Comparison of ENCODE assay signal across 20 cellular contexts in genomic region chr21:44076316-44076715, GRCh38. TPM values are rescaled to one million over a fixed set of nuclear protein-coding genes. Genes with fewer than 3 reads are reported as not detected.
DNase-seq lines count a peak whose midpoint lies in the region; ATAC-seq, FAIRE-seq and TF ChIP-seq lines count a peak whose summit lies in the region.
"Had no signal": no experiment of that assay in that cellular context is flagged by ENCODE, and none has a peak within 500 bp of the region (broad histone marks: within the 10 kb centered on the region; RNA-seq: fewer than 3 reads in every experiment).

No MANE protein-coding gene starts in this region.

- H4K20me1 ChIP-seq in HepG2 (ENCODE audit: insufficient read depth, low read length): no peaks in the 10 kb centered on the region

- TF ChIP-seq POLR2A in HepG2 (IDR thresholded peaks at IDR 0.05; ENCODE audit: insufficient read depth in 1 of 2, low read depth in 2 of 2, low read length in 2 of 2) (no peak), right lobe of liver (IDR thresholded peaks at IDR 0.05) (no peak)

- peak; percentile 56 to 72 for ATAC-seq in activated CD4-positive, CD25-positive, alpha-beta regulatory T cell treated with anti-CD3 and anti-CD28 coated beads, Interleukin-2, amount 50 U/mL, for 24 hours
- ATAC-seq in HepG2: no peak
- no peak for ATAC-seq in right lobe of liver
- peak; percentile 43 for ATAC-seq in stimulated activated naive CD8-positive, alpha-beta T cell treated with anti-CD3 and anti-CD28 coated beads, Interleukin-15, amount 100 ng/mL, for 72 hours

- H3K9ac ChIP-seq in HepG2 (ENCODE audit: insufficient read depth, low read depth, low read length): no peak overlapping the region
- H3K9ac ChIP-seq: BLaER1 treated with 17β-estradiol and CSF1 and Interleukin-3, amounts not matched to agents 10 nM and 100 nM had no signal

- H3K4me3 Mint-ChIP-seq in activated T-helper 2 cell treated with anti-CD3 and anti-CD28 coated beads, Interferon-gamma antibody, Interleukin-2, Interleukin-4, amounts not matched to agents 10 μg/mL and 5 μg/mL and 100 μg/mL, durations not matched to agents 14 hours and 24 hours and 36 hours (ENCODE audit: low read depth): no peak overlapping the region
- peak overlapping the region in 1 of 2 donors; percentile 3 for H3K4me3 Mint-ChIP-seq in stimulated activated naive CD8-positive, alpha-beta T cell treated with anti-CD3 and anti-CD28 coated beads, Interleukin-15, amount 100 ng/mL, for 72 hours

- H3K36me3 ChIP-seq in HepG2 (replicated peaks in 1 of 2; ENCODE audit: control insufficient read depth in 1 of 2, insufficient read depth in 2 of 2, low read length in 2 of 2) (peaks cover 12 to 58% of the 10 kb centered on the region in 2 experiments), right lobe of liver (peaks cover 0 to 71% (median 20%) of the 10 kb centered on the region in 4 donors)

- TF ChIP-seq EP300 in HepG2 (IDR thresholded peaks at IDR 0.05; ENCODE audit: low read depth in 2 of 2, low read length in 2 of 2): no peak
- no peak for TF ChIP-seq EP300 in HepG2 (CRISPR knock-in tag; IDR thresholded peaks at IDR 0.05; ENCODE audit: borderline replicate concordance)

- intact Hi-C loops in HepG2 (cut with micrococcal nuclease; ENCODE audit: unreplicated experiment) (no loop called here), right lobe of liver (cut with DNase I) (no loop called here)
- intact Hi-C loops in activated T-helper 2 cell treated with anti-CD3 and anti-CD28 coated beads, Interferon-gamma antibody, Interleukin-2, Interleukin-4, amounts not matched to agents 10 μg/mL and 5 μg/mL and 100 μg/mL, durations not matched to agents 14 hours and 24 hours and 36 hours (cut with micrococcal nuclease): no loop called here

- no peaks in the 10 kb centered on the region for H3K9me3 ChIP-seq in HepG2 (ENCODE audit: low read length)
- H3K9me3 ChIP-seq in right lobe of liver: no peaks in the 10 kb centered on the region
- H3K9me3 ChIP-seq: BLaER1 treated with 17β-estradiol and CSF1 and Interleukin-3, amounts not matched to agents 10 nM and 100 nM; MG63 had no signal

- no peak for DNase-seq in activated CD4-positive, CD25-positive, alpha-beta regulatory T cell treated with anti-CD3 and anti-CD28 coated beads, Interleukin-2, amount 50 U/mL, for 72 hours
- DNase-seq in HepG2 (ENCODE audit: low spot score): no peak
- no peak for DNase-seq in right lobe of liver
- DNase-seq in activated T-helper 2 cell treated with anti-CD3 and anti-CD28 coated beads, Interferon-gamma antibody, Interleukin-2, Interleukin-4, amounts not matched to agents 10 μg/mL and 5 μg/mL and 100 μg/mL, durations not matched to agents 14 hours and 24 hours and 36 hours (ENCODE audit: low spot score): no peak
- DNase-seq in stimulated activated naive CD8-positive, alpha-beta T cell treated with anti-CD3 and anti-CD28 coated beads, Interleukin-15, amount 100 ng/mL, for 72 hours: no peak
- no peak for DNase-seq in NCI-H2196 (lab: John Stamatoyannopoulos, UW; ENCODE audit: unreplicated experiment)
- DNase-seq in stimulated activated CD4-positive, alpha-beta T cell treated with anti-CD3 and anti-CD28 coated beads, Interleukin-4, amount 100 ng/mL, for 4 hours: no peak
- DNase-seq: 8988T; Calu3; MG63; NCI-H1092 treated with DMSO at 0.1 percent for 48 hours; NCI-H1694; NCI-H2107; NCI-H345; NCI-H526 treated with DMSO at 0.1 percent for 48 hours; NK-92 treated with Interleukin-12 subunit alpha and Interleukin-12 subunit beta, amount 100 ng/mL, for 24 hours; OCI-M1 had no signal

- no TSS peak for BruUV-seq in HepG2 (replicated peaks; lab: Mats Ljungman, UMichigan)

- in situ Hi-C loops in HepG2 (cut with HindIII; ENCODE audit: extremely low pct_ligation_motif_present, low pct_unique_long_range_greater_than_20kb): no loop called here

- TF ChIP-seq CTCF in HepG2 (CRISPR knock-in tag; IDR thresholded peaks at IDR 0.05): no peak
- TF ChIP-seq CTCF in right lobe of liver (IDR thresholded peaks at IDR 0.05): no peak

- H3K4me1 Mint-ChIP-seq in activated T-helper 2 cell treated with anti-CD3 and anti-CD28 coated beads, Interferon-gamma antibody, Interleukin-2, Interleukin-4, amounts not matched to agents 10 μg/mL and 5 μg/mL and 100 μg/mL, durations not matched to agents 14 hours and 24 hours and 36 hours (ENCODE audit: low read depth): peaks cover 21% of the 10 kb centered on the region
- H3K4me1 Mint-ChIP-seq in stimulated activated naive CD8-positive, alpha-beta T cell treated with anti-CD3 and anti-CD28 coated beads, Interleukin-15, amount 100 ng/mL, for 72 hours: peaks cover 59% of the 10 kb centered on the region

- H3K9me3 Mint-ChIP-seq in activated T-helper 2 cell treated with anti-CD3 and anti-CD28 coated beads, Interferon-gamma antibody, Interleukin-2, Interleukin-4, amounts not matched to agents 10 μg/mL and 5 μg/mL and 100 μg/mL, durations not matched to agents 14 hours and 24 hours and 36 hours: no peaks in the 10 kb centered on the region
- no peaks in the 10 kb centered on the region for H3K9me3 Mint-ChIP-seq in stimulated activated naive CD8-positive, alpha-beta T cell treated with anti-CD3 and anti-CD28 coated beads, Interleukin-15, amount 100 ng/mL, for 72 hours

- CTCF ChIA-PET in HepG2 (lab: Yijun Ruan, JAX; ENCODE audit: low intra/inter-chr PET ratio, low total read pairs): no interaction called here

- peak overlapping the region; percentile 16 for H3K27ac Mint-ChIP-seq in activated T-helper 2 cell treated with anti-CD3 and anti-CD28 coated beads, Interferon-gamma antibody, Interleukin-2, Interleukin-4, amounts not matched to agents 10 μg/mL and 5 μg/mL and 100 μg/mL, durations not matched to agents 14 hours and 24 hours and 36 hours
- peak overlapping the region in 1 of 2 donors; percentile 27 for H3K27ac Mint-ChIP-seq in stimulated activated naive CD8-positive, alpha-beta T cell treated with anti-CD3 and anti-CD28 coated beads, Interleukin-15, amount 100 ng/mL, for 72 hours

- H2AFZ ChIP-seq in HepG2 (ENCODE audit: low read length): no peak overlapping the region

- H3K36me3 Mint-ChIP-seq in activated T-helper 2 cell treated with anti-CD3 and anti-CD28 coated beads, Interferon-gamma antibody, Interleukin-2, Interleukin-4, amounts not matched to agents 10 μg/mL and 5 μg/mL and 100 μg/mL, durations not matched to agents 14 hours and 24 hours and 36 hours (ENCODE audit: low read depth): peaks cover 73% of the 10 kb centered on the region

- TF ChIP-seq RAD21 in HepG2 (CRISPR knock-in tag; IDR thresholded peaks at IDR 0.05): no peak

- WGBS in HepG2 (ENCODE audit: low lambda C conversion rate): 93% methylated on average over 5 of the region's 5 CpGs
- 95% methylated on average over 5 of the region's 5 CpGs for WGBS in right lobe of liver (ENCODE audit: insufficient coverage, low coverage, low lambda C conversion rate, missing lambda C conversion rate)

- H3K4me1 ChIP-seq in HepG2 (ENCODE audit: insufficient read depth, low read length) (no peaks in the 10 kb centered on the region), right lobe of liver (no peaks in the 10 kb centered on the region)

- POLR2A ChIA-PET in HepG2 (lab: Yijun Ruan, JAX): no interaction called here

- no peak overlapping the region for H3K4me2 ChIP-seq in HepG2 (ENCODE audit: low read depth, low read length)
- H3K4me2 ChIP-seq: BLaER1 treated with 17β-estradiol and CSF1 and Interleukin-3, amounts not matched to agents 10 nM and 100 nM had no signal

- no peaks in the 10 kb centered on the region for H3K79me2 ChIP-seq in HepG2 (ENCODE audit: insufficient read depth, low read length)

- no peak for FAIRE-seq in HepG2 (lab: Jason Lieb, UNC)
- FAIRE-seq: H54 had no signal

- H3K27ac ChIP-seq in HepG2 (ENCODE audit: extremely low read length, insufficient read depth, low read length) (no peak overlapping the region), right lobe of liver (no peak overlapping the region)
- H3K27ac ChIP-seq: BLaER1 treated with 17β-estradiol and CSF1 and Interleukin-3, amounts not matched to agents 10 nM and 100 nM had no signal

- no peaks in the 10 kb centered on the region for H3K27me3 Mint-ChIP-seq in activated T-helper 2 cell treated with anti-CD3 and anti-CD28 coated beads, Interferon-gamma antibody, Interleukin-2, Interleukin-4, amounts not matched to agents 10 μg/mL and 5 μg/mL and 100 μg/mL, durations not matched to agents 14 hours and 24 hours and 36 hours (ENCODE audit: low read depth)
- no peaks in the 10 kb centered on the region for H3K27me3 Mint-ChIP-seq in stimulated activated naive CD8-positive, alpha-beta T cell treated with anti-CD3 and anti-CD28 coated beads, Interleukin-15, amount 100 ng/mL, for 72 hours

- H3K4me3 ChIP-seq in HepG2 (replicated peaks in 1 of 3; ENCODE audit: insufficient read depth in 1 of 3, low read depth in 2 of 3, low read length in 3 of 3): no peak overlapping the region
- H3K4me3 ChIP-seq in right lobe of liver: no peak overlapping the region
- H3K4me3 ChIP-seq: BLaER1 treated with 17β-estradiol and CSF1 and Interleukin-3, amounts not matched to agents 10 nM and 100 nM; MG63 had no signal

- H3K27me3 ChIP-seq in HepG2 (ENCODE audit: control insufficient read depth in 1 of 2, insufficient read depth in 2 of 2, low read length in 2 of 2) (no peaks in the 10 kb centered on the region), right lobe of liver (no peaks in the 10 kb centered on the region)
- H3K27me3 ChIP-seq: BLaER1 treated with 17β-estradiol and CSF1 and Interleukin-3, amounts not matched to agents 10 nM and 100 nM; MG63 had no signal

RNA-seq across cellular contexts. Expression of gene PWP2, which starts 30.9 kb away (rescaled TPM):
- total RNA-seq in HepG2 (2016; rRNA removed; fragmentation: Illumina TruSeq; extraction: Trizol) (17.0 and 17.7 TPM in 2 replicates), right lobe of liver (1 to 10 TPM in 5 of 6 experiments, under 1 TPM in 1; 0.93 to 7.5 (median 3.0) TPM)
- 3.0 and 3.7 TPM in 2 replicates for total RNA-seq in HepG2 (2016; cell fraction: cytosol; rRNA removed; fragmentation: Illumina TruSeq; extraction: Trizol; ENCODE audit: low read depth)
- 19.8 TPM in 2 replicates for total RNA-seq in HepG2 (2016; cell fraction: insoluble cytoplasmic fraction; rRNA removed; fragmentation: Illumina TruSeq; extraction: Trizol)
- 4.1 and 5.3 TPM in 2 replicates for total RNA-seq in HepG2 (2016; cell fraction: membrane; rRNA removed; fragmentation: Illumina TruSeq; extraction: Trizol)
- total RNA-seq in HepG2 (2016; cell fraction: nucleus; rRNA removed; fragmentation: Illumina TruSeq; extraction: Trizol): 10.7 and 12.9 TPM in 2 replicates
- polyA plus RNA-seq in HepG2 (2011; rRNA removed): 7.7 and 9.6 TPM in 2 replicates
- 8.8 and 8.9 TPM in 2 replicates for polyA plus RNA-seq in HepG2 (2011; cell fraction: cytosol; rRNA removed)
- 16.7 and 17.7 TPM in 2 replicates for polyA plus RNA-seq in HepG2 (2011; cell fraction: nucleus; rRNA removed)
- polyA plus RNA-seq in HepG2 (2012): 7.5 and 10.4 TPM in 2 replicates
- polyA plus RNA-seq in HepG2 (2016; cell fraction: cytosol; fragmentation: Illumina TruSeq; extraction: Trizol; ENCODE audit: low read depth): 0.66 and 0.87 TPM in 2 replicates
- 9.5 and 12.0 TPM in 2 replicates for polyA plus RNA-seq in HepG2 (2016; cell fraction: insoluble cytoplasmic fraction; fragmentation: Illumina TruSeq; extraction: Trizol; ENCODE audit: low read depth)
- polyA plus RNA-seq in HepG2 (2016; cell fraction: membrane; fragmentation: Illumina TruSeq; extraction: Trizol; ENCODE audit: low read depth): 0.99 and 1.2 TPM in 2 replicates
- 13.3 and 15.6 TPM in 2 replicates for polyA plus RNA-seq in HepG2 (2016; cell fraction: nucleus; fragmentation: Illumina TruSeq; extraction: Trizol; ENCODE audit: insufficient read depth, low read depth)
- polyA minus RNA-seq in HepG2 (2011; rRNA and poly(A)+ RNA removed; ENCODE audit: low replicate concordance): 18.7 and 28.7 TPM in 2 replicates
- 6.6 and 6.7 TPM in 2 replicates for polyA minus RNA-seq in HepG2 (2011; cell fraction: cytosol; rRNA and poly(A)+ RNA removed)
- polyA minus RNA-seq in HepG2 (2011; cell fraction: nucleus; rRNA and poly(A)+ RNA removed): 12.1 and 13.9 TPM in 2 replicates
- 11.0 and 13.7 TPM in 2 replicates for total RNA-seq in activated T-helper 2 cell treated with anti-CD3 and anti-CD28 coated beads, Interferon-gamma antibody, Interleukin-2, Interleukin-4, amounts not matched to agents 10 μg/mL and 5 μg/mL and 100 μg/mL, durations not matched to agents 14 hours and 24 hours and 36 hours

RNA-seq across cellular contexts. Expression of gene GATD3, which starts 57.2 kb away (rescaled TPM):
- total RNA-seq in HepG2 (2016; rRNA removed; fragmentation: Illumina TruSeq; extraction: Trizol) (25.7 and 38.9 TPM in 2 replicates), right lobe of liver (10 to 100 TPM in 3 of 6 experiments, 1 to 10 TPM in 3; 5.8 to 83.8 (median 11.1) TPM)
- total RNA-seq in HepG2 (2016; cell fraction: cytosol; rRNA removed; fragmentation: Illumina TruSeq; extraction: Trizol; ENCODE audit: low read depth): 7.6 and 8.8 TPM in 2 replicates
- total RNA-seq in HepG2 (2016; cell fraction: insoluble cytoplasmic fraction; rRNA removed; fragmentation: Illumina TruSeq; extraction: Trizol): 30.3 and 32.1 TPM in 2 replicates
- total RNA-seq in HepG2 (2016; cell fraction: membrane; rRNA removed; fragmentation: Illumina TruSeq; extraction: Trizol): 11.3 and 13.7 TPM in 2 replicates
- 17.4 and 20.1 TPM in 2 replicates for total RNA-seq in HepG2 (2016; cell fraction: nucleus; rRNA removed; fragmentation: Illumina TruSeq; extraction: Trizol)
- 24.2 and 31.8 TPM in 2 replicates for polyA plus RNA-seq in HepG2 (2011; rRNA removed)
- polyA plus RNA-seq in HepG2 (2011; cell fraction: cytosol; rRNA removed): 28.0 and 35.4 TPM in 2 replicates
- polyA plus RNA-seq in HepG2 (2011; cell fraction: nucleus; rRNA removed): 115 and 120 TPM in 2 replicates
- 19.3 and 24.3 TPM in 2 replicates for polyA plus RNA-seq in HepG2 (2012)
- polyA plus RNA-seq in HepG2 (2016; cell fraction: cytosol; fragmentation: Illumina TruSeq; extraction: Trizol; ENCODE audit: low read depth): 8.7 TPM in 2 replicates
- polyA plus RNA-seq in HepG2 (2016; cell fraction: insoluble cytoplasmic fraction; fragmentation: Illumina TruSeq; extraction: Trizol; ENCODE audit: low read depth): 41.9 and 46.2 TPM in 2 replicates
- 12.9 and 13.2 TPM in 2 replicates for polyA plus RNA-seq in HepG2 (2016; cell fraction: membrane; fragmentation: Illumina TruSeq; extraction: Trizol; ENCODE audit: low read depth)
- polyA plus RNA-seq in HepG2 (2016; cell fraction: nucleus; fragmentation: Illumina TruSeq; extraction: Trizol; ENCODE audit: insufficient read depth, low read depth): 48.1 and 49.2 TPM in 2 replicates
- 19.6 and 28.8 TPM in 2 replicates for polyA minus RNA-seq in HepG2 (2011; rRNA and poly(A)+ RNA removed; ENCODE audit: low replicate concordance)
- 11.9 and 18.7 TPM in 2 replicates for polyA minus RNA-seq in HepG2 (2011; cell fraction: cytosol; rRNA and poly(A)+ RNA removed)
- 29.5 and 31.3 TPM in 2 replicates for polyA minus RNA-seq in HepG2 (2011; cell fraction: nucleus; rRNA and poly(A)+ RNA removed)
- 8.8 and 11.4 TPM in 2 replicates for total RNA-seq in activated T-helper 2 cell treated with anti-CD3 and anti-CD28 coated beads, Interferon-gamma antibody, Interleukin-2, Interleukin-4, amounts not matched to agents 10 μg/mL and 5 μg/mL and 100 μg/mL, durations not matched to agents 14 hours and 24 hours and 36 hours

Comparison
In these comparisons a context has a peak if more than half of its experiments do, and no peak if none do; other contexts are left out.
1. ATAC-seq: peak in activated CD4-positive, CD25-positive, alpha-beta regulatory T cell treated with anti-CD3 and anti-CD28 coated beads, Interleukin-2, amount 50 U/mL, for 24 hours (2 of 2) and stimulated activated naive CD8-positive, alpha-beta T cell treated with anti-CD3 and anti-CD28 coated beads, Interleukin-15, amount 100 ng/mL, for 72 hours (single experiment); none in HepG2 (single experiment) and right lobe of liver (0 of 4).